ENCODE assay signal across 1 cellular context in the genomic region with DNA sequence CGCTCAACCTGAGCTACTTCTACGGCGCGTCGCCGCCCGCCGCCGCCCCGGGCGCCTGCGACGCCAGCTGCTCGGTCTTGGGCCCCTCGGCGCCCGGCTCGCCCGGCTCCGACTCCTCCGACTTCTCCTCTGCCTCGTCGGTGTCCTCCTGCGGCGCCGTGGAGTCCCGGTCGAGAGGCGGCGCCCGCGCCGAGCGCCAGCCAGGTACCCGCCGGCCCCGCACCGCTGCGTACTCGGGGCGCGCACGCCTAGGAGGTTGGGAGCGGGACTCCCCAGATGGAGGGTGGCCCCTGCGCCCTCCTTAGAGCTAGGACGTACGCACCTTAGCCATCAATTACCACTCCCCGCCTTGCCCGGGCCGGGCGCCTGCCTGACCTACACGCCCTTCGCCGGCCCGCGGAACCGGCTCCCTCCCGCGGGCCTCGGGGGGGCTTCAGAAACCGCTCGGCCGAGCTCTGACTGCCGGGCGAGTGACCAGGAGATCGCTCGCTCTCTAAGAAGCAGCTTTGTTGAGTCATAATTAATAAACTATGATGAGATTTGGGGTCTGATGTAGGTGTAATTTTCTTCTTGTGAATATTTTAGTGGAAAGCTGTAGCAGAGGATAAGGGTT.
TF ChIP-seq lines count a peak whose summit lies in the region.

No MANE protein-coding gene starts in this region.

TF ChIP-seq in HepG2, 621 proteins besides CTCF, POLR2A, EP300 and RAD21 (continued from another document and continues in another):
- TF ChIP-seq, protein P1, sequence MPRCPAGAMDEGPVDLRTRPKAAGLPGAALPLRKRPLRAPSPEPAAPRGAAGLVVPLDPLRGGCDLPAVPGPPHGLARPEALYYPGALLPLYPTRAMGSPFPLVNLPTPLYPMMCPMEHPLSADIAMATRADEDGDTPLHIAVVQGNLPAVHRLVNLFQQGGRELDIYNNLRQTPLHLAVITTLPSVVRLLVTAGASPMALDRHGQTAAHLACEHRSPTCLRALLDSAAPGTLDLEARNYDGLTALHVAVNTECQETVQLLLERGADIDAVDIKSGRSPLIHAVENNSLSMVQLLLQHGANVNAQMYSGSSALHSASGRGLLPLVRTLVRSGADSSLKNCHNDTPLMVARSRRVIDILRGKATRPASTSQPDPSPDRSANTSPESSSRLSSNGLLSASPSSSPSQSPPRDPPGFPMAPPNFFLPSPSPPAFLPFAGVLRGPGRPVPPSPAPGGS (CRISPR knock-in tag; IDR thresholded peaks at IDR 0.05) = no peak
- TF ChIP-seq ZNF709 (CRISPR knock-in tag; IDR thresholded peaks at IDR 0.05) (peak; percentile 45; the same call in 1 of the 2 replicates), PAXIP1 (CRISPR knock-in tag; conservative IDR thresholded peaks at IDR 0.05) (no peak), KLF15 (CRISPR knock-in tag; IDR thresholded peaks at IDR 0.05; ENCODE audit: borderline replicate concordance) (no peak), REXO4 (CRISPR knock-in tag; IDR thresholded peaks at IDR 0.05; ENCODE audit: borderline replicate concordance) (no peak), ZNF513 (CRISPR knock-in tag; conservative IDR thresholded peaks at IDR 0.05) (no peak), ZNF784 (CRISPR knock-in tag; IDR thresholded peaks at IDR 0.05; ENCODE audit: borderline replicate concordance) (no peak), ZBTB43 (CRISPR knock-in tag; conservative IDR thresholded peaks at IDR 0.05) (no peak), ZNF776 (CRISPR knock-in tag; IDR thresholded peaks at IDR 0.05) (no peak), ATF7 (IDR thresholded peaks at IDR 0.05) (no peak), ATF7 (CRISPR knock-in tag; IDR thresholded peaks at IDR 0.05) (no peak), DRAP1 (CRISPR knock-in tag; IDR thresholded peaks at IDR 0.05) (no peak), ZNF432 (CRISPR knock-in tag; IDR thresholded peaks at IDR 0.05; ENCODE audit: borderline replicate concordance) (no peak), ZNF446 (CRISPR knock-in tag; IDR thresholded peaks at IDR 0.05) (0 out of 2 replicates have a peak, but pooled peaks have one; percentile 7), FOXJ3 (CRISPR knock-in tag; IDR thresholded peaks at IDR 0.05; ENCODE audit: borderline replicate concordance) (no peak), ZNF354B (CRISPR knock-in tag; IDR thresholded peaks at IDR 0.05) (no peak), NFE2L1 (CRISPR knock-in tag; IDR thresholded peaks at IDR 0.05; ENCODE audit: borderline replicate concordance) (no peak), ZBTB1 (CRISPR knock-in tag; IDR thresholded peaks at IDR 0.05; ENCODE audit: borderline replicate concordance) (no peak), ZNF614 (CRISPR knock-in tag; IDR thresholded peaks at IDR 0.05; ENCODE audit: borderline replicate concordance) (no peak), ZSCAN31 (CRISPR knock-in tag; IDR thresholded peaks at IDR 0.05; ENCODE audit: low read depth) (0 out of 2 replicates have a peak, but pooled peaks have one; percentile 15), ZNF512 (CRISPR knock-in tag; IDR thresholded peaks at IDR 0.05) (no peak), ZNF256 (CRISPR knock-in tag; conservative IDR thresholded peaks at IDR 0.05) (0 out of 2 replicates have a peak, but pooled peaks have one; percentile 2), NBN (conservative IDR thresholded peaks at IDR 0.05) (no peak), TBX2 (CRISPR knock-in tag; IDR thresholded peaks at IDR 0.05; ENCODE audit: borderline replicate concordance) (no peak), KLF12 (CRISPR knock-in tag; IDR thresholded peaks at IDR 0.05; ENCODE audit: borderline replicate concordance) (no peak; the same call in 1 of the 2 replicates), BORCS8-MEF2B (CRISPR knock-in tag; IDR thresholded peaks at IDR 0.05) (no peak), ETV5 (CRISPR knock-in tag; IDR thresholded peaks at IDR 0.05; ENCODE audit: borderline replicate concordance) (no peak), ZNF224 (CRISPR knock-in tag; IDR thresholded peaks at IDR 0.05) (0 out of 2 replicates have a peak, but pooled peaks have one; percentile 9), ZNF3 (CRISPR knock-in tag; IDR thresholded peaks at IDR 0.05) (no peak), YEATS4 (CRISPR knock-in tag; IDR thresholded peaks at IDR 0.05; ENCODE audit: borderline replicate concordance) (peak; percentile 22), PHF5A (CRISPR knock-in tag; IDR thresholded peaks at IDR 0.05; ENCODE audit: low read depth, unreplicated experiment) (no peak), DNMT1 (CRISPR knock-in tag; IDR thresholded peaks at IDR 0.05) (no peak), EEA1 (CRISPR knock-in tag; IDR thresholded peaks at IDR 0.05; ENCODE audit: borderline replicate concordance) (no peak), ZNF20 (CRISPR knock-in tag; IDR thresholded peaks at IDR 0.05) (no peak), ZBTB46 (CRISPR knock-in tag; IDR thresholded peaks at IDR 0.05; ENCODE audit: borderline replicate concordance) (no peak), ZNF674 (CRISPR knock-in tag; IDR thresholded peaks at IDR 0.05; ENCODE audit: low read depth) (no peak)
- TF ChIP-seq, protein P2, sequence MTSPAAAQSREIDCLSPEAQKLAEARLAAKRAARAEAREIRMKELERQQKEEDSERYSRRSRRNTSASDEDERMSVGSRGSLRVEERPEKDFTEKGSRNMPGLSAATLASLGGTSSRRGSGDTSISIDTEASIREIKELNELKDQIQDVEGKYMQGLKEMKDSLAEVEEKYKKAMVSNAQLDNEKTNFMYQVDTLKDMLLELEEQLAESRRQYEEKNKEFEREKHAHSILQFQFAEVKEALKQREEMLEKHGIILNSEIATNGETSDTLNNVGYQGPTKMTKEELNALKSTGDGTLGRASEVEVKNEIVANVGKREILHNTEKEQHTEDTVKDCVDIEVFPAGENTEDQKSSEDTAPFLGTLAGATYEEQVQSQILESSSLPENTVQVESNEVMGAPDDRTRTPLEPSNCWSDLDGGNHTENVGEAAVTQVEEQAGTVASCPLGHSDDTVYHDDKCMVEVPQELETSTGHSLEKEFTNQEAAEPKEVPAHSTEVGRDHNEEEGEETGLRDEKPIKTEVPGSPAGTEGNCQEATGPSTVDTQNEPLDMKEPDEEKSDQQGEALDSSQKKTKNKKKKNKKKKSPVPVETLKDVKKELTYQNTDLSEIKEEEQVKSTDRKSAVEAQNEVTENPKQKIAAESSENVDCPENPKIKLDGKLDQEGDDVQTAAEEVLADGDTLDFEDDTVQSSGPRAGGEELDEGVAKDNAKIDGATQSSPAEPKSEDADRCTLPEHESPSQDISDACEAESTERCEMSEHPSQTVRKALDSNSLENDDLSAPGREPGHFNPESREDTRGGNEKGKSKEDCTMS (CRISPR knock-in tag; conservative IDR thresholded peaks at IDR 0.05) = no peak
- TF ChIP-seq, protein P3, sequence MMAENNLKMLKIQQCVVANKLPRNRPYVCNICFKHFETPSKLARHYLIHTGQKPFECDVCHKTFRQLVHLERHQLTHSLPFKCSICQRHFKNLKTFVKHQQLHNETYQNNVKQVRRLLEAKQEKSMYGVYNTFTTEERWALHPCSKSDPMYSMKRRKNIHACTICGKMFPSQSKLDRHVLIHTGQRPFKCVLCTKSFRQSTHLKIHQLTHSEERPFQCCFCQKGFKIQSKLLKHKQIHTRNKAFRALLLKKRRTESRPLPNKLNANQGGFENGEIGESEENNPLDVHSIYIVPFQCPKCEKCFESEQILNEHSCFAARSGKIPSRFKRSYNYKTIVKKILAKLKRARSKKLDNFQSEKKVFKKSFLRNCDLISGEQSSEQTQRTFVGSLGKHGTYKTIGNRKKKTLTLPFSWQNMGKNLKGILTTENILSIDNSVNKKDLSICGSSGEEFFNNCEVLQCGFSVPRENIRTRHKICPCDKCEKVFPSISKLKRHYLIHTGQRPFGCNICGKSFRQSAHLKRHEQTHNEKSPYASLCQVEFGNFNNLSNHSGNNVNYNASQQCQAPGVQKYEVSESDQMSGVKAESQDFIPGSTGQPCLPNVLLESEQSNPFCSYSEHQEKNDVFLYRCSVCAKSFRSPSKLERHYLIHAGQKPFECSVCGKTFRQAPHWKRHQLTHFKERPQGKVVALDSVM (CRISPR knock-in tag; IDR thresholded peaks at IDR 0.05) = no peak
- TF ChIP-seq, protein P4, sequence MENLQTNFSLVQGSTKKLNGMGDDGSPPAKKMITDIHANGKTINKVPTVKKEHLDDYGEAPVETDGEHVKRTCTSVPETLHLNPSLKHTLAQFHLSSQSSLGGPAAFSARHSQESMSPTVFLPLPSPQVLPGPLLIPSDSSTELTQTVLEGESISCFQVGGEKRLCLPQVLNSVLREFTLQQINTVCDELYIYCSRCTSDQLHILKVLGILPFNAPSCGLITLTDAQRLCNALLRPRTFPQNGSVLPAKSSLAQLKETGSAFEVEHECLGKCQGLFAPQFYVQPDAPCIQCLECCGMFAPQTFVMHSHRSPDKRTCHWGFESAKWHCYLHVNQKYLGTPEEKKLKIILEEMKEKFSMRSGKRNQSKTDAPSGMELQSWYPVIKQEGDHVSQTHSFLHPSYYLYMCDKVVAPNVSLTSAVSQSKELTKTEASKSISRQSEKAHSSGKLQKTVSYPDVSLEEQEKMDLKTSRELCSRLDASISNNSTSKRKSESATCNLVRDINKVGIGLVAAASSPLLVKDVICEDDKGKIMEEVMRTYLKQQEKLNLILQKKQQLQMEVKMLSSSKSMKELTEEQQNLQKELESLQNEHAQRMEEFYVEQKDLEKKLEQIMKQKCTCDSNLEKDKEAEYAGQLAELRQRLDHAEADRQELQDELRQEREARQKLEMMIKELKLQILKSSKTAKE (CRISPR knock-in tag; IDR thresholded peaks at IDR 0.05; ENCODE audit: borderline replicate concordance) = no peak
